ENCODE assay signal across 33 cellular contexts in the genomic region with DNA sequence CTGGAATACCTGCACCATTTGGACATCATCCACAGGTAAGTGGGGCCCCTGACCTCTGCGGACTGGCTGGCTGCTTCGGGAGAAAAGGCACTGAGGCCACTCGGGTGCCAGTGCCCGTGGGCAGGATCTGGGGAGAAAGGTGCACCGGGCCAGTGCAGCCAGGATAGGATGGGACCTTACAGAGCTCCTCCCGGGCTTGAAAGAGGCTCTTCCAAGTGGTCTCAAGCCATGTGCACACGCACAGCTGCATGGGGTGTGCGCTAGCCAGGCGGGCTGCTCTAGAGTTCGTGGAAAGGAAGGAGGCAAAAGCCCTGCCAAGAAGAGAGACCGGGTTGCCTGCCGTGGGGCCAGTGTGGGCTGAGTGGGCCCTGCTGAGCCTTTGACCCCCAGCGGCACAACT. TPM values are rescaled to one million over a fixed set of nuclear protein-coding genes. Genes with fewer than 3 reads are reported as not detected.
"Had no signal": no experiment of that assay in that cellular context is flagged by ENCODE, and none has a peak within 500 bp of the region (broad histone marks: within the 10 kb centered on the region; RNA-seq: fewer than 3 reads in every experiment).

No MANE protein-coding gene starts in this region.

- H3K4me1 Mint-ChIP-seq: activated B cell treated with CpG ODN at 0.5 μM for 24 hours; activated naive CD8-positive, alpha-beta T cell treated with anti-CD3 and anti-CD28 coated beads for 36 hours; activated T-helper 17 cell treated with anti-CD3 and anti-CD28 coated beads, Interleukin-2, amount 50 U/mL, for 72 hours; brain had no signal

- H3K27ac ChIP-seq: adrenal gland, ascending aorta, cardiac muscle cell, VCaP had no signal

- H3K27ac Mint-ChIP-seq: activated B cell treated with CpG ODN at 0.5 μM for 24 hours; activated CD4-positive, alpha-beta memory T cell treated with anti-CD3 and anti-CD28 coated beads for 36 hours; activated CD8-positive, alpha-beta T cell treated with anti-CD3 and anti-CD28 coated beads for 36 hours; activated naive CD4-positive, alpha-beta T cell treated with anti-CD3 and anti-CD28 coated beads for 36 hours; activated naive CD4-positive, alpha-beta T cell treated with anti-CD3 and anti-CD28 coated beads, Interleukin-2, amount 50 U/mL, for 72 hours; activated naive CD8-positive, alpha-beta T cell treated with anti-CD3 and anti-CD28 coated beads for 36 hours; activated T-cell treated with anti-CD3 and anti-CD28 coated beads, Interleukin-2, amount 50 U/mL, for 72 hours; activated T-helper 1 cell treated with anti-CD3 and anti-CD28 coated beads, Interleukin-12 subunit alpha, Interleukin-12 subunit beta, Interleukin-2, Interleukin-4 antibody, amounts not matched to agents 30 ng/mL and 10 ng/mL and 1 ng/mL, durations not matched to agents 14 hours and 24 hours and 36 hours; activated T-helper 17 cell treated with anti-CD3 and anti-CD28 coated beads, Interleukin-2, amount 50 U/mL, for 72 hours; brain; T-helper 1 cell treated with Interleukin-12 subunit alpha and Interleukin-12 subunit beta and Interleukin-4 antibody, amounts not matched to agents 30 μg/mL and 1 μg/mL, for 36 hours; T-helper 2 cell treated with Interferon-gamma antibody and Interleukin-4, amounts not matched to agents 5 μg/mL and 100 μg/mL, for 36 hours had no signal

- DNase-seq: activated B cell treated with CpG ODN at 0.5 μM for 24 hours; activated CD4-positive, alpha-beta memory T cell treated with anti-CD3 and anti-CD28 coated beads for 36 hours; activated CD4-positive, alpha-beta T cell treated with anti-CD3 and anti-CD28 coated beads for 4 hours; activated CD4-positive, alpha-beta T cell treated with anti-CD3 and anti-CD28 coated beads, Interleukin-2, amount 50 U/mL, for 1 hour; activated CD4-positive, alpha-beta T cell treated with anti-CD3 and anti-CD28 coated beads, Interleukin-2, amount 50 U/mL, for 4 hours; activated CD4-positive, CD25-positive, alpha-beta regulatory T cell treated with anti-CD3 and anti-CD28 coated beads, Interleukin-2, amount 50 U/mL, for 72 hours; activated CD8-positive, alpha-beta memory T cell treated with anti-CD3 and anti-CD28 coated beads, Interleukin-2, amount 50 U/mL, for 4 hours; activated CD8-positive, alpha-beta T cell treated with anti-CD3 and anti-CD28 coated beads for 36 hours; activated effector memory CD4-positive, alpha-beta T cell treated with anti-CD3 and anti-CD28 coated beads, Interleukin-2, amount 50 U/mL, for 16 hours; activated gamma-delta T cell treated with Interleukin-2 at 50 U/mL for 16 hours; activated naive CD4-positive, alpha-beta T cell; activated naive CD4-positive, alpha-beta T cell treated with anti-CD3 and anti-CD28 coated beads for 36 hours; activated naive CD4-positive, alpha-beta T cell treated with anti-CD3 and anti-CD28 coated beads, Interleukin-2, amount 50 U/mL, for 16 hours; activated naive CD8-positive, alpha-beta T cell treated with anti-CD3 and anti-CD28 coated beads for 36 hours; activated T-cell treated with anti-CD3 and anti-CD28 coated beads for 4 hours; activated T-cell treated with anti-CD3 and anti-CD28 coated beads, Interleukin-2, amount 50 U/mL, for 1 hour; activated T-cell treated with anti-CD3 and anti-CD28 coated beads, Interleukin-2, amount 50 U/mL, for 4 hours; activated T-cell treated with anti-CD3 and anti-CD28 coated beads, Interleukin-2, amount 50 U/mL, for 72 hours; adrenal gland; amniotic stem cell; caudate nucleus; T-helper 1 cell; T-helper 2 cell; T-helper 9 cell had no signal

- H3K36me3 ChIP-seq: adrenal gland, ascending aorta, cardiac muscle cell had no signal

- H3K27me3 ChIP-seq: adrenal gland, ascending aorta, cardiac muscle cell had no signal

- H3K36me3 Mint-ChIP-seq: activated CD4-positive, alpha-beta memory T cell treated with anti-CD3 and anti-CD28 coated beads for 36 hours; activated naive CD4-positive, alpha-beta T cell treated with anti-CD3 and anti-CD28 coated beads, Interleukin-2, amount 50 U/mL, for 72 hours; activated naive CD8-positive, alpha-beta T cell treated with anti-CD3 and anti-CD28 coated beads for 36 hours; brain had no signal

- H3K4me3 Mint-ChIP-seq: activated B cell treated with CpG ODN at 0.5 μM for 24 hours; activated CD4-positive, alpha-beta memory T cell treated with anti-CD3 and anti-CD28 coated beads for 36 hours; activated CD8-positive, alpha-beta T cell treated with anti-CD3 and anti-CD28 coated beads for 36 hours; activated naive CD4-positive, alpha-beta T cell treated with anti-CD3 and anti-CD28 coated beads for 36 hours; activated naive CD8-positive, alpha-beta T cell treated with anti-CD3 and anti-CD28 coated beads for 36 hours; activated T-cell treated with anti-CD3 and anti-CD28 coated beads, Interleukin-2, amount 50 U/mL, for 4 hours; activated T-cell treated with anti-CD3 and anti-CD28 coated beads, Interleukin-2, amount 50 U/mL, for 72 hours; activated T-helper 1 cell treated with anti-CD3 and anti-CD28 coated beads, Interleukin-12 subunit alpha, Interleukin-12 subunit beta, Interleukin-2, Interleukin-4 antibody, amounts not matched to agents 30 ng/mL and 10 ng/mL and 1 ng/mL, durations not matched to agents 14 hours and 24 hours and 36 hours; activated T-helper 17 cell treated with anti-CD3 and anti-CD28 coated beads, Interleukin-2, amount 50 U/mL, for 72 hours; brain; T-helper 1 cell treated with Interleukin-12 subunit alpha and Interleukin-12 subunit beta and Interleukin-4 antibody, amounts not matched to agents 30 μg/mL and 1 μg/mL, for 36 hours; T-helper 2 cell treated with Interferon-gamma antibody and Interleukin-4, amounts not matched to agents 5 μg/mL and 100 μg/mL, for 36 hours had no signal

- H3K9me3 ChIP-seq: adrenal gland, ascending aorta had no signal

- H3K9me3 Mint-ChIP-seq: activated B cell treated with CpG ODN at 0.5 μM for 24 hours; activated CD4-positive, alpha-beta memory T cell treated with anti-CD3 and anti-CD28 coated beads for 36 hours; activated CD8-positive, alpha-beta T cell treated with anti-CD3 and anti-CD28 coated beads for 36 hours; activated naive CD4-positive, alpha-beta T cell treated with anti-CD3 and anti-CD28 coated beads for 36 hours; activated naive CD4-positive, alpha-beta T cell treated with anti-CD3 and anti-CD28 coated beads, Interleukin-2, amount 50 U/mL, for 72 hours; activated naive CD8-positive, alpha-beta T cell treated with anti-CD3 and anti-CD28 coated beads for 36 hours; activated T-cell treated with anti-CD3 and anti-CD28 coated beads, Interleukin-2, amount 50 U/mL, for 4 hours; activated T-helper 1 cell treated with anti-CD3 and anti-CD28 coated beads, Interleukin-12 subunit alpha, Interleukin-12 subunit beta, Interleukin-2, Interleukin-4 antibody, amounts not matched to agents 30 ng/mL and 10 ng/mL and 1 ng/mL, durations not matched to agents 14 hours and 24 hours and 36 hours; activated T-helper 17 cell treated with anti-CD3 and anti-CD28 coated beads, Interleukin-2, amount 50 U/mL, for 72 hours; T-helper 1 cell treated with Interleukin-12 subunit alpha and Interleukin-12 subunit beta and Interleukin-4 antibody, amounts not matched to agents 30 μg/mL and 1 μg/mL, for 36 hours; T-helper 2 cell treated with Interferon-gamma antibody and Interleukin-4, amounts not matched to agents 5 μg/mL and 100 μg/mL, for 36 hours had no signal

- H3K4me3 ChIP-seq: adrenal gland, ascending aorta, cardiac muscle cell had no signal

- H3K27me3 Mint-ChIP-seq: activated naive CD8-positive, alpha-beta T cell treated with anti-CD3 and anti-CD28 coated beads for 36 hours; brain had no signal

- H3K4me1 ChIP-seq: adrenal gland, ascending aorta had no signal

- ATAC-seq: activated CD8-positive, alpha-beta T cell treated with anti-CD3 and anti-CD28 coated beads for 36 hours; activated naive CD4-positive, alpha-beta T cell treated with anti-CD3 and anti-CD28 coated beads, Interleukin-2, amount 50 U/mL, for 72 hours; activated T-cell treated with anti-CD3 and anti-CD28 coated beads, Interleukin-2, amount 50 U/mL, for 4 hours; activated T-cell treated with anti-CD3 and anti-CD28 coated beads, Interleukin-2, amount 50 U/mL, for 72 hours; activated T-helper 17 cell treated with anti-CD3 and anti-CD28 coated beads, Interleukin-2, amount 50 U/mL, for 72 hours had no signal

RNA-seq across cellular contexts. Expression of a gene that starts 13.4 kb away (rescaled TPM):
- total RNA-seq: ascending aorta had no signal
